In genomic region chr1:224213438-224214119, GRCh38 we compare ENCODE assay signal across 18 cellular contexts. TPM values are rescaled to one million over a fixed set of nuclear protein-coding genes. Genes with fewer than 3 reads are reported as not detected.
DNase-seq lines count a peak whose midpoint lies in the region; ATAC-seq and TF ChIP-seq lines count a peak whose summit lies in the region.
"Had no signal": no experiment of that assay in that cellular context is flagged by ENCODE, and none has a peak within 500 bp of the region (broad histone marks: within the 10 kb centered on the region; RNA-seq: fewer than 3 reads in every experiment).

No MANE protein-coding gene starts in this region.

- H3K4me3 Mint-ChIP-seq in progenitor cell of endocrine pancreas (ENCODE audit: low read depth) = no peak overlapping the region
- no peak overlapping the region for H3K4me3 Mint-ChIP-seq in natural killer cell treated with Interleukin-12 subunit alpha and Interleukin-12 subunit beta and Interleukin-15 and Interleukin-18, amount 100 ng/mL, for 72 hours

- CTCF ChIA-PET in PC-9 (lab: Charles Lee) = interaction anchor here (0.7 kb wide), 2 partner anchors 8 to 45 kb away, joined by 4 read pairs; no protein-coding TSS in a partner anchor

- H3K79me2 ChIP-seq in PC-9 (ENCODE audit: low read depth) (no peaks in the 10 kb centered on the region), hepatocyte (no peaks in the 10 kb centered on the region)

- H3K9me3 Mint-ChIP-seq in progenitor cell of endocrine pancreas (ENCODE audit: low read depth) = no peaks in the 10 kb centered on the region
- H3K9me3 Mint-ChIP-seq in natural killer cell treated with Interleukin-12 subunit alpha and Interleukin-12 subunit beta and Interleukin-15 and Interleukin-18, amount 100 ng/mL, for 72 hours = no peaks in the 10 kb centered on the region
- H3K9me3 Mint-ChIP-seq: naive B cell had no signal

- DNase-seq in PC-9 (peak; percentile 71 to 74), hepatocyte (ENCODE audit: low spot score) (peak; percentile 52), progenitor cell of endocrine pancreas (ENCODE audit: low spot score, unreplicated experiment) (no peak), middle frontal gyrus (ENCODE audit: extremely low spot score, low spot score) (no peak)
- no peak for DNase-seq in natural killer cell treated with Interleukin-12 subunit alpha and Interleukin-12 subunit beta and Interleukin-15 and Interleukin-18, amount 100 ng/mL, for 72 hours (ENCODE audit: low spot score)
- DNase-seq: amygdala; COR-L47; effector CD8-positive, alpha-beta T cell; heart right ventricle; naive B cell; NCI-H1694; NK-92 treated with Interleukin-12 subunit alpha and Interleukin-12 subunit beta, amount 100 ng/mL, for 24 hours; stimulated activated CD4-positive, alpha-beta T cell treated with anti-CD3 and anti-CD28 coated beads, Interleukin-12 subunit alpha, Interleukin-12 subunit beta, amount 100 ng/mL, for 4 hours; stimulated activated CD8-positive, alpha-beta memory T cell treated with anti-CD3 and anti-CD28 coated beads, Interleukin-4, amount 100 ng/mL, for 48 hours; T-helper 1 cell had no signal

- H3K9me2 ChIP-seq in PC-9 (ENCODE audit: insufficient read depth) = no peaks in the 10 kb centered on the region
- no peaks in the 10 kb centered on the region for H3K9me2 ChIP-seq in hepatocyte (replicated peaks; ENCODE audit: insufficient read depth)

- H3K9me3 ChIP-seq in PC-9 (ENCODE audit: insufficient read depth, low read depth) (no peaks in the 10 kb centered on the region), hepatocyte (ENCODE audit: low read depth) (no peaks in the 10 kb centered on the region)
- H3K9me3 ChIP-seq: heart right ventricle had no signal

- no peak overlapping the region for H3K4me3 ChIP-seq in PC-9
- no peak overlapping the region for H3K4me3 ChIP-seq in hepatocyte
- H3K4me3 ChIP-seq: heart right ventricle had no signal

- intact Hi-C loops in PC-9 (cut with micrococcal nuclease; ENCODE audit: unreplicated experiment) = loop anchor here (2.0 to 5.0 kb wide), 2 partner anchors 45 to 511 kb away; no protein-coding TSS in a partner anchor

- peak overlapping the region; percentile 69 for H3K4me2 ChIP-seq in PC-9
- H3K4me2 ChIP-seq in hepatocyte = no peak overlapping the region

- no peaks in the 10 kb centered on the region for H3K27me3 ChIP-seq in PC-9 (ENCODE audit: insufficient read depth, low read depth)
- H3K27me3 ChIP-seq in hepatocyte = no peaks in the 10 kb centered on the region
- H3K27me3 ChIP-seq: heart right ventricle had no signal

- peaks cover 27% of the 10 kb centered on the region for H3F3A ChIP-seq in PC-9 (ENCODE audit: insufficient read depth, low read depth)

- 56% methylated on average over 4 of the region's 4 CpGs for WGBS in hepatocyte (ENCODE audit: low lambda C conversion rate, missing lambda C conversion rate)

- TF ChIP-seq CTCF in PC-9 (conservative IDR thresholded peaks at IDR 0.05) = no peak
- TF ChIP-seq CTCF in hepatocyte (IDR thresholded peaks at IDR 0.05; ENCODE audit: poor library complexity) = no peak
- TF ChIP-seq CTCF in progenitor cell of endocrine pancreas (IDR thresholded peaks at IDR 0.05; ENCODE audit: unreplicated experiment) = no peak

- H3K36me3 Mint-ChIP-seq in progenitor cell of endocrine pancreas (ENCODE audit: insufficient read depth) = no peaks in the 10 kb centered on the region
- no peaks in the 10 kb centered on the region for H3K36me3 Mint-ChIP-seq in natural killer cell treated with Interleukin-12 subunit alpha and Interleukin-12 subunit beta and Interleukin-15 and Interleukin-18, amount 100 ng/mL, for 72 hours
- H3K36me3 Mint-ChIP-seq: naive B cell had no signal

- H3K4me1 Mint-ChIP-seq in progenitor cell of endocrine pancreas (ENCODE audit: low read depth) = peaks cover 16% of the 10 kb centered on the region
- no peaks in the 10 kb centered on the region for H3K4me1 Mint-ChIP-seq in natural killer cell treated with Interleukin-12 subunit alpha and Interleukin-12 subunit beta and Interleukin-15 and Interleukin-18, amount 100 ng/mL, for 72 hours (ENCODE audit: low read depth in 2 of 2)

- H3K27ac Mint-ChIP-seq in progenitor cell of endocrine pancreas = peak overlapping the region; percentile 55
- peak overlapping the region in 1 of 2 donors; percentile 50 for H3K27ac Mint-ChIP-seq in natural killer cell treated with Interleukin-12 subunit alpha and Interleukin-12 subunit beta and Interleukin-15 and Interleukin-18, amount 100 ng/mL, for 72 hours

- no TSS peak for BruUV-seq in PC-9 (replicated peaks; lab: Mats Ljungman, UMichigan)

- no peaks in the 10 kb centered on the region for H3K27me3 Mint-ChIP-seq in progenitor cell of endocrine pancreas
- no peaks in the 10 kb centered on the region for H3K27me3 Mint-ChIP-seq in natural killer cell treated with Interleukin-12 subunit alpha and Interleukin-12 subunit beta and Interleukin-15 and Interleukin-18, amount 100 ng/mL, for 72 hours
- H3K27me3 Mint-ChIP-seq: naive B cell had no signal

- no peak overlapping the region for H2AFZ ChIP-seq in PC-9
- no peak overlapping the region for H2AFZ ChIP-seq in hepatocyte

- peak; percentile 13 for ATAC-seq in GM18868 (IDR thresholded peaks at IDR 0.05; ENCODE audit: unreplicated experiment)
- ATAC-seq in GM18867 (IDR thresholded peaks at IDR 0.05; ENCODE audit: unreplicated experiment) = no peak
- no peak for ATAC-seq in natural killer cell treated with Interleukin-12 subunit alpha and Interleukin-12 subunit beta and Interleukin-15 and Interleukin-18, amount 100 ng/mL, for 72 hours
- no peak for ATAC-seq in GM18909 (IDR thresholded peaks at IDR 0.05; ENCODE audit: poor library complexity, unreplicated experiment)

- POLR2A ChIA-PET in PC-9 (lab: Charles Lee; ENCODE audit: unreplicated experiment) = interaction anchor here (0.5 to 0.7 kb wide), 4 partner anchors 9 to 500 kb away, joined by 3 to 16 read pairs (median 4); no protein-coding TSS in a partner anchor

- H3K27ac ChIP-seq in PC-9 (peak overlapping the region; percentile 80), hepatocyte (peak overlapping the region; percentile 83)
- H3K27ac ChIP-seq: heart right ventricle had no signal

- H3K4me1 ChIP-seq in PC-9 (replicated peaks; ENCODE audit: insufficient read depth) (peaks cover 39% of the 10 kb centered on the region), hepatocyte (ENCODE audit: insufficient read depth) (peaks cover 33% of the 10 kb centered on the region)

- no peaks in the 10 kb centered on the region for H4K20me1 ChIP-seq in PC-9 (ENCODE audit: insufficient read depth)
- H4K20me1 ChIP-seq in hepatocyte (ENCODE audit: insufficient read depth, poor library complexity, severe bottlenecking) = no peaks in the 10 kb centered on the region

- H3K36me3 ChIP-seq in PC-9 (ENCODE audit: low read depth) (no peaks in the 10 kb centered on the region), hepatocyte (replicated peaks; ENCODE audit: insufficient read depth, low read depth) (no peaks in the 10 kb centered on the region)
- H3K36me3 ChIP-seq: heart right ventricle had no signal

RNA-seq across cellular contexts. Expression of gene DEGS1, which starts 30.5 kb away (rescaled TPM):
- total RNA-seq in PC-9 (2021) (19.2 and 20.0 TPM in 2 replicates), hepatocyte (88.7 and 97.4 TPM in 2 replicates), progenitor cell of endocrine pancreas (10.4 and 13.5 TPM in 2 replicates)
- polyA plus RNA-seq in hepatocyte = 107 and 109 TPM in 2 replicates
- total RNA-seq in natural killer cell treated with Interleukin-12 subunit alpha and Interleukin-12 subunit beta and Interleukin-15 and Interleukin-18, amount 100 ng/mL, for 72 hours = 10 to 100 TPM; 60.3 to 92.7 TPM

Comparison
In these comparisons a context has a peak if more than half of its experiments do, and no peak if none do; other contexts are left out.
1. DNase-seq: peak in PC-9 (2 of 2) and hepatocyte (single experiment); none in progenitor cell of endocrine pancreas (single experiment), natural killer cell treated with Interleukin-12 subunit alpha and Interleukin-12 subunit beta and Interleukin-15 and Interleukin-18, amount 100 ng/mL, for 72 hours (single experiment) and middle frontal gyrus (single experiment).